In the genomic region with DNA sequence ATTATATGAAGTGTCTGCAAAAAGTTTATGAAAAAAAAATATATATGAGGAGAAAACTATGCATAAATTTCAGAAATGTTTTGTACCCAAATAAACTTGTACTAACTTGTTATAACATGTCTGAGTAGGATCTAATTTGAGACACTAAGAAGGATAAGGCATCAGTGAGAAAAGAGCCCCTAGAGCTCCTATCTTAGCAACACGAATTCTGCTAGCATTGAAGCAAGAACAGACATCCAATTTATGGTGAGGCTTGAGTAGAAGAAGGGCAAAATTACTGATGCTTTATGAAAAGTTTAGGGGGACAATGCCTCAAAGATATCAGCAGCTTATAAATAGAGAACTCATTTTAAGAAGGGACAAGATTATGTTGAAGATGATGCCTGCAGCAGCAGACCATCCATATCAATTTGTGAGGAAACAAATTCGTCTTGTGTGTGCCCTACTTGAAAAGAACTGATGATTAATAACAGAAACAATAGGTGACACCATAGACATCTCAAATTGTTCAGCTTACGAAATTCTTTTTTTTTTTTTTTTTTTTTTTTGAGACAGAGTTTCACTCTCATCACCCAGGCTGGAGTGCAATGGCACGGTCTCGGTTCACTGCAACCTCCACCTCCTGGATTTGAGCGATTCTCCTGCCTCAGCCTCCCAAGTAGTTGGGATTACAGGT, we compare ENCODE assay signal across 23 cellular contexts. TPM values are rescaled to one million over a fixed set of nuclear protein-coding genes. Genes with fewer than 3 reads are reported as not detected.
"Had no signal": no experiment of that assay in that cellular context is flagged by ENCODE, and none has a peak within 500 bp of the region (broad histone marks: within the 10 kb centered on the region; RNA-seq: fewer than 3 reads in every experiment).

No MANE protein-coding gene starts in this region.

- H3K4me1 ChIP-seq: adrenal gland, breast epithelium, colonic mucosa, esophagus squamous epithelium, gastrocnemius medialis, left ventricle myocardium inferior, spleen, upper lobe of left lung had no signal

- H3K36me3 ChIP-seq: adrenal gland, breast epithelium, colonic mucosa, esophagus squamous epithelium, gastrocnemius medialis, left ventricle myocardium inferior, spleen, thoracic aorta, upper lobe of left lung had no signal

- H3K27ac Mint-ChIP-seq: activated naive CD8-positive, alpha-beta T cell; effector memory CD8-positive, alpha-beta T cell; natural killer cell treated with Interleukin-12 subunit alpha and Interleukin-12 subunit beta and Interleukin-15 and Interleukin-18, amount 100 ng/mL, for 72 hours; progenitor cell of endocrine pancreas had no signal

- H3K27me3 ChIP-seq: adrenal gland, breast epithelium, colonic mucosa, dorsolateral prefrontal cortex, esophagus squamous epithelium, gastrocnemius medialis, spleen, upper lobe of left lung had no signal

- H3K4me3 Mint-ChIP-seq: activated naive CD8-positive, alpha-beta T cell; effector memory CD8-positive, alpha-beta T cell; natural killer cell treated with Interleukin-12 subunit alpha and Interleukin-12 subunit beta and Interleukin-15 and Interleukin-18, amount 100 ng/mL, for 72 hours had no signal

- H3K36me3 Mint-ChIP-seq: activated naive CD8-positive, alpha-beta T cell; natural killer cell treated with Interleukin-12 subunit alpha and Interleukin-12 subunit beta and Interleukin-15 and Interleukin-18, amount 100 ng/mL, for 72 hours had no signal

- H3K4me3 ChIP-seq: adrenal gland, breast epithelium, colonic mucosa, dorsolateral prefrontal cortex, esophagus squamous epithelium, gastrocnemius medialis, left ventricle myocardium inferior, spleen, thoracic aorta, upper lobe of left lung had no signal

- H3K27me3 Mint-ChIP-seq: activated naive CD8-positive, alpha-beta T cell; effector memory CD8-positive, alpha-beta T cell; natural killer cell treated with Interleukin-12 subunit alpha and Interleukin-12 subunit beta and Interleukin-15 and Interleukin-18, amount 100 ng/mL, for 72 hours; progenitor cell of endocrine pancreas had no signal

- H3K27ac ChIP-seq: adrenal gland, breast epithelium, colonic mucosa, dorsolateral prefrontal cortex, esophagus squamous epithelium, gastrocnemius medialis, left ventricle myocardium inferior, spleen, thoracic aorta, upper lobe of left lung had no signal

- ATAC-seq: effector memory CD8-positive, alpha-beta T cell; gastrocnemius medialis; natural killer cell treated with Interleukin-12 subunit alpha and Interleukin-12 subunit beta and Interleukin-15 and Interleukin-18, amount 100 ng/mL, for 72 hours had no signal

- DNase-seq: activated T-cell treated with anti-CD3 and anti-CD28 coated beads, Interleukin-2, amount 50 U/mL, for 1 hour; adrenal gland; colonic mucosa; dorsolateral prefrontal cortex; effector memory CD8-positive, alpha-beta T cell; esophagus squamous epithelium; gastrocnemius medialis; head of caudate nucleus; hypothalamus; left ventricle myocardium inferior; midbrain; spleen; stimulated activated CD4-positive, alpha-beta T cell treated with anti-CD3 and anti-CD28 coated beads, Interleukin-4, amount 100 ng/mL, for 24 hours; stimulated activated naive CD4-positive, alpha-beta T cell treated with Interleukin-2 at 50 U/mL for 16 hours; upper lobe of left lung had no signal

- H3K9me3 ChIP-seq: adrenal gland, breast epithelium, colonic mucosa, esophagus squamous epithelium, gastrocnemius medialis, left ventricle myocardium inferior, spleen, thoracic aorta, upper lobe of left lung had no signal

RNA-seq across cellular contexts. Expression of a gene that starts 35.7 kb away (rescaled TPM):
- total RNA-seq: astrocyte; colonic mucosa; esophagus squamous epithelium; gastrocnemius medialis; left ventricle myocardium inferior; lung microvascular endothelial cell; natural killer cell treated with Interleukin-12 subunit alpha and Interleukin-12 subunit beta and Interleukin-15 and Interleukin-18, amount 100 ng/mL, for 72 hours; osteocyte; progenitor cell of endocrine pancreas; spleen; thoracic aorta; upper lobe of left lung had no signal
- polyA plus RNA-seq: adrenal gland had no signal

RNA-seq across cellular contexts. Expression of a gene that starts 53.4 kb away (rescaled TPM):
- total RNA-seq: astrocyte; colonic mucosa; esophagus squamous epithelium; gastrocnemius medialis; left ventricle myocardium inferior; lung microvascular endothelial cell; natural killer cell treated with Interleukin-12 subunit alpha and Interleukin-12 subunit beta and Interleukin-15 and Interleukin-18, amount 100 ng/mL, for 72 hours; osteocyte; thoracic aorta had no signal
